In the genomic region with DNA sequence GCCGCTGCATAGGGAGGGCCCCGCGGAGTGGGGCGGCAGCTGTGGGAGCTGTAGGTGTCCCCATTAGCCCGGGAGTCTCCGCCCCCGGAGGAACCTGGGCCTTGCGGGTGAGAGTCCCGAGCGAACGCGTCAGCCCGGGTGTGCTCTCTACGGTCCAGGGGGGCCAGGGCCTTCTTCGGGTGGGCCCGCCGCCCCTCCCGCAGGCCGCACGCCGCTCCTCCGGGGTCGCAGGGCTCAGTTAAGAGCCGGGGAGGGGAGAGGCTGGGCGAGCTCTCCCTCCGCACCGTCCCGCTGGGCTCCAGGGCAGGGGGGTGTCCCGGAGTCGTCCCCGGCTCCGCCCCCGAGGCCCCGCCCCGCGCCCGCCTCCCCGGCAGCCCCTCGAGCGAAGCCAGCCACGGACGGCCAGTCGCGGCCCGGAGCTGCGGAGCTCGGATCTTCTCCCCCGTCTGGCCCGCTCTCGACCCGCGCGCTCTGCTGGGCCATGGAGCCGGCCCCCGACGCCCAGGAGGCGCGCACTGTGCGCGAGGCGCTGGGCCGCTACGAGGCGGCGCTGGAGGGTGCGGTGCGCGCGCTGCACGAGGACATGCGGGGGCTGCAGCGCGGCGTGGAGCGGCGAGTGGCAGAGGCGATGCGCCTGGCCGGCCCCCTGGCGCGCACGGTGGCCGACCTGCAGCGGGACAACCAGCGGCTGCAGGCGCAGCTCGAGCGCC, we compare ENCODE assay signal across 1 cellular context.
A peak's percentile ranks its signal among the peaks of the same experiment; 100 is the strongest.
TF ChIP-seq lines count a peak whose summit lies in the region.

Gene SMTNL2 (plus strand): TSS at position 405 of the 710 bp plus-strand sequence. CDS start 77 bp downstream, at position 482.

TF ChIP-seq in WTC11, 78 proteins besides CTCF, POLR2A, EP300 and RAD21 (continued from another document):
- no peak for TF ChIP-seq AFF4 (CRISPR knock-in tag; IDR thresholded peaks at IDR 0.05; ENCODE audit: borderline replicate concordance)
- TF ChIP-seq ZNF532 (CRISPR knock-in tag; IDR thresholded peaks at IDR 0.05; ENCODE audit: borderline replicate concordance), result no peak
- TF ChIP-seq FOXJ3 (CRISPR knock-in tag; IDR thresholded peaks at IDR 0.05; ENCODE audit: borderline replicate concordance), result no peak
- TF ChIP-seq SMAD3 (CRISPR knock-in tag; IDR thresholded peaks at IDR 0.05; ENCODE audit: borderline replicate concordance), result no peak
- no peak for TF ChIP-seq IRF1 (CRISPR knock-in tag; IDR thresholded peaks at IDR 0.05)
- TF ChIP-seq ERG (CRISPR knock-in tag; IDR thresholded peaks at IDR 0.05), result no peak
- TF ChIP-seq ZNF671 (CRISPR knock-in tag; IDR thresholded peaks at IDR 0.05), result no peak
- TF ChIP-seq FOXK1 (CRISPR knock-in tag; IDR thresholded peaks at IDR 0.05), result 0 out of 2 replicates have a peak, but pooled peaks have one; percentile 48
- TF ChIP-seq ZNF263 (CRISPR knock-in tag; IDR thresholded peaks at IDR 0.05; ENCODE audit: low read depth), result 0 out of 2 replicates have a peak, but pooled peaks have one; percentile 30
- TF ChIP-seq KAT7 (CRISPR knock-in tag; IDR thresholded peaks at IDR 0.05; ENCODE audit: borderline replicate concordance), result peak; percentile 91; the same call in 1 of the 2 replicates
- TF ChIP-seq ESRRA (CRISPR knock-in tag; IDR thresholded peaks at IDR 0.05; ENCODE audit: borderline replicate concordance), result peak; percentile 59; the same call in 1 of the 2 replicates
- TF ChIP-seq, protein P1, sequence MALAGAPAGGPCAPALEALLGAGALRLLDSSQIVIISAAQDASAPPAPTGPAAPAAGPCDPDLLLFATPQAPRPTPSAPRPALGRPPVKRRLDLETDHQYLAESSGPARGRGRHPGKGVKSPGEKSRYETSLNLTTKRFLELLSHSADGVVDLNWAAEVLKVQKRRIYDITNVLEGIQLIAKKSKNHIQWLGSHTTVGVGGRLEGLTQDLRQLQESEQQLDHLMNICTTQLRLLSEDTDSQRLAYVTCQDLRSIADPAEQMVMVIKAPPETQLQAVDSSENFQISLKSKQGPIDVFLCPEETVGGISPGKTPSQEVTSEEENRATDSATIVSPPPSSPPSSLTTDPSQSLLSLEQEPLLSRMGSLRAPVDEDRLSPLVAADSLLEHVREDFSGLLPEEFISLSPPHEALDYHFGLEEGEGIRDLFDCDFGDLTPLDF (CRISPR knock-in tag; IDR thresholded peaks at IDR 0.05), result no peak
- TF ChIP-seq TCF7 (CRISPR knock-in tag; IDR thresholded peaks at IDR 0.05; ENCODE audit: low read depth), result no peak; the same call in 1 of the 2 replicates
- 0 out of 2 replicates have a peak, but pooled peaks have one; percentile 26 for TF ChIP-seq TEAD1 (CRISPR knock-in tag; IDR thresholded peaks at IDR 0.05)
- peak; percentile 56; the same call in 1 of the 2 replicates for TF ChIP-seq CREM (CRISPR knock-in tag; IDR thresholded peaks at IDR 0.05)
- no peak for TF ChIP-seq CREB1 (CRISPR knock-in tag; IDR thresholded peaks at IDR 0.05)
